1 cellular context compared by ENCODE assay signal in the genomic region with DNA sequence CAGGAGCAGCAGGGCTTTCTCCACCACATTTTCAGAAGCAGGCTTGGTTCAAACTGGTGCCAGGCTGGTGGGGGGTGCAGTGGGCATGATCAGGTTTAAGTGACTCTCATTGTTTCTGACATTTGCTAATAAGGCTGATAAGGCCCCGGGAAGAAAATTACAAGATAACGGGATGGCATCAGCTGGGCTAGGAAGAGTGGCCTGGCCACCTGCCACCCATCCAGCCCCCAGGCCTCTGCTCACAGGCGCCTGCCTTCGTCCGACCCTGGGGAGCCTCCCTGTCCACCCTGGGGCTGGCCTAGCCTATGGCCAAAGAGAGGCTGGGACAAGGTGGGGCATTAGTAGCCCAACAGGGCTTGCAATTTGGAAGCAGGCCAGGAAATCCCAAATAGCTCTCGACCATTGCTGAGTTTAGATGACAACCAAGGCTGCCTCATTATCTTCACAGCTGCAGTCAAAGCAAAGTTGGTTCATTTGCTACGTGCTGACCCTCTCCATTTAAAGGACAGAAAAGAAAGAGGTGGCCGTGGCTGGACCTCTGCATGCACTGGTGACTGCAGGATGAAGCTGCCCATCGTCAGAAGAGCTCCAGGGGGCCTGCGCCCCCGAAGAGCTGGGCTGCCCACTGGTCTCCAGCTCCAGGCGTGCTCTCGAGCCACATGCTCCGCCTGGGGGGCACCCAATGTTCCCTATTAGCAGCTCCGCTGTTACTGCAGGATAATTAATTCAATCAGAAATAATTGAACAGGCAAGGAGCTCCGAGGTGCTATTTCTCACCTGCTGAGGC.
A peak's percentile ranks its signal among the peaks of the same experiment; 100 is the strongest.
TF ChIP-seq lines count a peak whose summit lies in the region.

No MANE protein-coding gene starts in this region.

TF ChIP-seq in SK-N-SH, 30 proteins besides CTCF, POLR2A, EP300 and RAD21 (continued from another document):
- TF ChIP-seq, protein P1, sequence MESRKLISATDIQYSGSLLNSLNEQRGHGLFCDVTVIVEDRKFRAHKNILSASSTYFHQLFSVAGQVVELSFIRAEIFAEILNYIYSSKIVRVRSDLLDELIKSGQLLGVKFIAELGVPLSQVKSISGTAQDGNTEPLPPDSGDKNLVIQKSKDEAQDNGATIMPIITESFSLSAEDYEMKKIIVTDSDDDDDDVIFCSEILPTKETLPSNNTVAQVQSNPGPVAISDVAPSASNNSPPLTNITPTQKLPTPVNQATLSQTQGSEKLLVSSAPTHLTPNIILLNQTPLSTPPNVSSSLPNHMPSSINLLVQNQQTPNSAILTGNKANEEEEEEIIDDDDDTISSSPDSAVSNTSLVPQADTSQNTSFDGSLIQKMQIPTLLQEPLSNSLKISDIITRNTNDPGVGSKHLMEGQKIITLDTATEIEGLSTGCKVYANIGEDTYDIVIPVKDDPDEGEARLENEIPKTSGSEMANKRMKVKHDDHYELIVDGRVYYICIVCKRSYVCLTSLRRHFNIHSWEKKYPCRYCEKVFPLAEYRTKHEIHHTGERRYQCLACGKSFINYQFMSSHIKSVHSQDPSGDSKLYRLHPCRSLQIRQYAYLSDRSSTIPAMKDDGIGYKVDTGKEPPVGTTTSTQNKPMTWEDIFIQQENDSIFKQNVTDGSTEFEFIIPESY (IDR thresholded peaks at IDR 0.05; ENCODE audit: borderline replicate concordance, low read depth): no peak
- TF ChIP-seq FOXJ3 (CRISPR knock-in tag; IDR thresholded peaks at IDR 0.05) (peak; percentile 78), YY1 (IDR thresholded peaks at IDR 0.05; ENCODE audit: low read depth) (no peak), ELF1 (IDR thresholded peaks at IDR 0.05) (no peak), FOSL2 (IDR thresholded peaks at IDR 0.05; ENCODE audit: borderline replicate concordance, low read depth) (no peak), SMC3 (IDR thresholded peaks at IDR 0.05; ENCODE audit: low read depth, low read length) (no peak), TCF12 (IDR thresholded peaks at IDR 0.05) (no peak), TEAD4 (IDR thresholded peaks at IDR 0.05; ENCODE audit: borderline replicate concordance, insufficient read depth) (no peak), NRF1 (IDR thresholded peaks at IDR 0.05; ENCODE audit: low read depth, low read length) (no peak), RFX5 (IDR thresholded peaks at IDR 0.05; ENCODE audit: low read length) (no peak), TAF1 (IDR thresholded peaks at IDR 0.05; ENCODE audit: borderline replicate concordance, low read depth, low read length) (no peak), NFIC (IDR thresholded peaks at IDR 0.05; ENCODE audit: borderline replicate concordance) (no peak), GABPA (IDR thresholded peaks at IDR 0.05; ENCODE audit: low read depth) (no peak), GATA2 (CRISPR knock-in tag; IDR thresholded peaks at IDR 0.05) (peak; percentile 76), SIN3A (IDR thresholded peaks at IDR 0.05; ENCODE audit: borderline replicate concordance, low read depth, low read length) (no peak), RCOR1 (IDR thresholded peaks at IDR 0.05; ENCODE audit: low read length) (peak; percentile 72), CHD2 (IDR thresholded peaks at IDR 0.05; ENCODE audit: low read length, partially characterized antibody) (no peak), JUND (IDR thresholded peaks at IDR 0.05) (no peak), MEF2A (IDR thresholded peaks at IDR 0.05; ENCODE audit: borderline replicate concordance, low read depth) (no peak), POLR2AphosphoS5 (IDR thresholded peaks at IDR 0.05; ENCODE audit: low read depth, low read length) (no peak), RXRA (IDR thresholded peaks at IDR 0.05; ENCODE audit: borderline replicate concordance, low read depth) (no peak), EZH2phosphoT487 (IDR thresholded peaks at IDR 0.05; ENCODE audit: borderline replicate concordance, low read depth) (no peak)
- TF ChIP-seq, protein P2, sequence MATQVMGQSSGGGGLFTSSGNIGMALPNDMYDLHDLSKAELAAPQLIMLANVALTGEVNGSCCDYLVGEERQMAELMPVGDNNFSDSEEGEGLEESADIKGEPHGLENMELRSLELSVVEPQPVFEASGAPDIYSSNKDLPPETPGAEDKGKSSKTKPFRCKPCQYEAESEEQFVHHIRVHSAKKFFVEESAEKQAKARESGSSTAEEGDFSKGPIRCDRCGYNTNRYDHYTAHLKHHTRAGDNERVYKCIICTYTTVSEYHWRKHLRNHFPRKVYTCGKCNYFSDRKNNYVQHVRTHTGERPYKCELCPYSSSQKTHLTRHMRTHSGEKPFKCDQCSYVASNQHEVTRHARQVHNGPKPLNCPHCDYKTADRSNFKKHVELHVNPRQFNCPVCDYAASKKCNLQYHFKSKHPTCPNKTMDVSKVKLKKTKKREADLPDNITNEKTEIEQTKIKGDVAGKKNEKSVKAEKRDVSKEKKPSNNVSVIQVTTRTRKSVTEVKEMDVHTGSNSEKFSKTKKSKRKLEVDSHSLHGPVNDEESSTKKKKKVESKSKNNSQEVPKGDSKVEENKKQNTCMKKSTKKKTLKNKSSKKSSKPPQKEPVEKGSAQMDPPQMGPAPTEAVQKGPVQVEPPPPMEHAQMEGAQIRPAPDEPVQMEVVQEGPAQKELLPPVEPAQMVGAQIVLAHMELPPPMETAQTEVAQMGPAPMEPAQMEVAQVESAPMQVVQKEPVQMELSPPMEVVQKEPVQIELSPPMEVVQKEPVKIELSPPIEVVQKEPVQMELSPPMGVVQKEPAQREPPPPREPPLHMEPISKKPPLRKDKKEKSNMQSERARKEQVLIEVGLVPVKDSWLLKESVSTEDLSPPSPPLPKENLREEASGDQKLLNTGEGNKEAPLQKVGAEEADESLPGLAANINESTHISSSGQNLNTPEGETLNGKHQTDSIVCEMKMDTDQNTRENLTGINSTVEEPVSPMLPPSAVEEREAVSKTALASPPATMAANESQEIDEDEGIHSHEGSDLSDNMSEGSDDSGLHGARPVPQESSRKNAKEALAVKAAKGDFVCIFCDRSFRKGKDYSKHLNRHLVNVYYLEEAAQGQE (IDR thresholded peaks at IDR 0.05; ENCODE audit: low read depth, low read length): no peak
- TF ChIP-seq, protein P3, sequence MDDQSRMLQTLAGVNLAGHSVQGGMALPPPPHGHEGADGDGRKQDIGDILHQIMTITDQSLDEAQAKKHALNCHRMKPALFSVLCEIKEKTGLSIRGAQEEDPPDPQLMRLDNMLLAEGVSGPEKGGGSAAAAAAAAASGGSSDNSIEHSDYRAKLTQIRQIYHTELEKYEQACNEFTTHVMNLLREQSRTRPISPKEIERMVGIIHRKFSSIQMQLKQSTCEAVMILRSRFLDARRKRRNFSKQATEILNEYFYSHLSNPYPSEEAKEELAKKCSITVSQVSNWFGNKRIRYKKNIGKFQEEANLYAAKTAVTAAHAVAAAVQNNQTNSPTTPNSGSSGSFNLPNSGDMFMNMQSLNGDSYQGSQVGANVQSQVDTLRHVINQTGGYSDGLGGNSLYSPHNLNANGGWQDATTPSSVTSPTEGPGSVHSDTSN (IDR thresholded peaks at IDR 0.05): no peak
- TF ChIP-seq, protein P4, sequence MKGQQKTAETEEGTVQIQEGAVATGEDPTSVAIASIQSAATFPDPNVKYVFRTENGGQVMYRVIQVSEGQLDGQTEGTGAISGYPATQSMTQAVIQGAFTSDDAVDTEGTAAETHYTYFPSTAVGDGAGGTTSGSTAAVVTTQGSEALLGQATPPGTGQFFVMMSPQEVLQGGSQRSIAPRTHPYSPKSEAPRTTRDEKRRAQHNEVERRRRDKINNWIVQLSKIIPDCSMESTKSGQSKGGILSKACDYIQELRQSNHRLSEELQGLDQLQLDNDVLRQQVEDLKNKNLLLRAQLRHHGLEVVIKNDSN (IDR thresholded peaks at IDR 0.05; ENCODE audit: borderline replicate concordance, low read depth): no peak
- TF ChIP-seq, protein P5, sequence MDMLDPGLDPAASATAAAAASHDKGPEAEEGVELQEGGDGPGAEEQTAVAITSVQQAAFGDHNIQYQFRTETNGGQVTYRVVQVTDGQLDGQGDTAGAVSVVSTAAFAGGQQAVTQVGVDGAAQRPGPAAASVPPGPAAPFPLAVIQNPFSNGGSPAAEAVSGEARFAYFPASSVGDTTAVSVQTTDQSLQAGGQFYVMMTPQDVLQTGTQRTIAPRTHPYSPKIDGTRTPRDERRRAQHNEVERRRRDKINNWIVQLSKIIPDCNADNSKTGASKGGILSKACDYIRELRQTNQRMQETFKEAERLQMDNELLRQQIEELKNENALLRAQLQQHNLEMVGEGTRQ (IDR thresholded peaks at IDR 0.05; ENCODE audit: borderline replicate concordance, low read depth, low read length): no peak
TF ChIP-seq in SK-N-SH: peak in this region for 4.
